6 cellular contexts compared by ENCODE assay signal in genomic region chr17:63911657-63912100, GRCh38. TPM values are rescaled to one million over a fixed set of nuclear protein-coding genes. Genes with fewer than 3 reads are reported as not detected.
DNase-seq lines count a peak whose midpoint lies in the region; ATAC-seq and TF ChIP-seq lines count a peak whose summit lies in the region.

No MANE protein-coding gene starts in this region.

- DNase-seq in GM12864 (ENCODE audit: low read depth) (no peak), RWPE1 (ENCODE audit: low spot score) (peak; percentile 61), brain microvascular endothelial cell (peak; percentile 24), omental fat pad (ENCODE audit: low spot score) (no peak), NCI-H1436 (lab: John Stamatoyannopoulos, UW) (no peak)

- CTCF ChIA-PET in RWPE1 (lab: Yijun Ruan, JAX): interaction anchor here (0.5 to 1.1 kb wide), 6 partner anchors 12 to 559 kb away, joined by 3 to 4 read pairs (median 3); no protein-coding TSS in a partner anchor

- in situ Hi-C loops in brain microvascular endothelial cell (cut with HindIII; ENCODE audit: low pct_ligation_motif_present, low sequenced_read_pairs): no loop called here

- H3K27ac ChIP-seq in RWPE1: no peak overlapping the region
- H3K27ac ChIP-seq in brain microvascular endothelial cell: no peak overlapping the region

- no peaks in the 10 kb centered on the region for H3K36me3 ChIP-seq in brain microvascular endothelial cell (replicated peaks)

- ATAC-seq in omental fat pad (ENCODE audit: low FRiP score) (peak; percentile 63), GM18511 (IDR thresholded peaks at IDR 0.05; ENCODE audit: unreplicated experiment) (no peak)

- TF ChIP-seq CTCF in GM12864 (IDR thresholded peaks at IDR 0.05; ENCODE audit: low read depth, low read length, missing control alignments): peak; percentile 72
- TF ChIP-seq CTCF in RWPE1 (conservative IDR thresholded peaks at IDR 0.05; ENCODE audit: low read depth): peak; percentile 90
- TF ChIP-seq CTCF in brain microvascular endothelial cell (IDR thresholded peaks at IDR 0.05; ENCODE audit: low read depth, low read length, missing control alignments): peak; percentile 76
- TF ChIP-seq CTCF in omental fat pad (IDR thresholded peaks at IDR 0.05): no peak

- H3K4me3 ChIP-seq in GM12864 (ENCODE audit: low read depth, low read length): no peak overlapping the region
- no peak overlapping the region for H3K4me3 ChIP-seq in brain microvascular endothelial cell (ENCODE audit: low read depth, low read length)

- peaks cover 6% of the 10 kb centered on the region for H3K27me3 ChIP-seq in brain microvascular endothelial cell (replicated peaks)

- POLR2A ChIA-PET in RWPE1 (lab: Yijun Ruan, JAX; ENCODE audit: low non-redundant PET): no interaction called here

RNA-seq across cellular contexts. Expression of gene CSHL1, which starts 0.6 kb away (rescaled TPM):
- not detected for total RNA-seq in omental fat pad

RNA-seq across cellular contexts. Expression of gene GH1, which starts 7.0 kb away (rescaled TPM):
- not detected for total RNA-seq in omental fat pad

RNA-seq across cellular contexts. Expression of gene CSH1, which starts 15.3 kb away (rescaled TPM):
- not detected for total RNA-seq in omental fat pad

RNA-seq across cellular contexts. Expression of gene CD79B, which starts 20.5 kb away (rescaled TPM):
- 10 to 100 TPM in 1 of 4 donors, 1 to 10 TPM in 3; 4.0 to 15.8 (median 6.0) TPM for total RNA-seq in omental fat pad

RNA-seq across cellular contexts. Expression of gene GH2, which starts 29.9 kb away (rescaled TPM):
- total RNA-seq in omental fat pad: not detected

Comparison
In these comparisons a context has a peak if more than half of its experiments do, and no peak if none do; other contexts are left out.
1. DNase-seq: peak in RWPE1 (single experiment) and brain microvascular endothelial cell (single experiment); none in GM12864 (single experiment), omental fat pad (single experiment) and NCI-H1436 (single experiment).
2. CTCF ChIP-seq: peak in GM12864 (single experiment), RWPE1 (single experiment) and brain microvascular endothelial cell (single experiment); none in omental fat pad (0 of 3).